ENCODE assay signal across 8 cellular contexts in genomic region chr5:163352531-163352930, GRCh38.
"Had no signal": no experiment of that assay in that cellular context is flagged by ENCODE, and none has a peak within 500 bp of the region (broad histone marks: within the 10 kb centered on the region; RNA-seq: fewer than 3 reads in every experiment).

No MANE protein-coding gene starts in this region.

- DNase-seq: IMR-90, KBM-7, KG1 had no signal

- H3K4me3 ChIP-seq: K562 had no signal

- H3K27ac ChIP-seq: HL-60 had no signal

- FAIRE-seq: HepG2, HTR-8/SVneo, K562 had no signal

- H3K9me3 Mint-ChIP-seq: IgD-negative memory B cell had no signal

- H3K27ac Mint-ChIP-seq: IgD-negative memory B cell had no signal

- H3K4me3 Mint-ChIP-seq: IgD-negative memory B cell had no signal
